9 cellular contexts compared by ENCODE assay signal in the genomic region with DNA sequence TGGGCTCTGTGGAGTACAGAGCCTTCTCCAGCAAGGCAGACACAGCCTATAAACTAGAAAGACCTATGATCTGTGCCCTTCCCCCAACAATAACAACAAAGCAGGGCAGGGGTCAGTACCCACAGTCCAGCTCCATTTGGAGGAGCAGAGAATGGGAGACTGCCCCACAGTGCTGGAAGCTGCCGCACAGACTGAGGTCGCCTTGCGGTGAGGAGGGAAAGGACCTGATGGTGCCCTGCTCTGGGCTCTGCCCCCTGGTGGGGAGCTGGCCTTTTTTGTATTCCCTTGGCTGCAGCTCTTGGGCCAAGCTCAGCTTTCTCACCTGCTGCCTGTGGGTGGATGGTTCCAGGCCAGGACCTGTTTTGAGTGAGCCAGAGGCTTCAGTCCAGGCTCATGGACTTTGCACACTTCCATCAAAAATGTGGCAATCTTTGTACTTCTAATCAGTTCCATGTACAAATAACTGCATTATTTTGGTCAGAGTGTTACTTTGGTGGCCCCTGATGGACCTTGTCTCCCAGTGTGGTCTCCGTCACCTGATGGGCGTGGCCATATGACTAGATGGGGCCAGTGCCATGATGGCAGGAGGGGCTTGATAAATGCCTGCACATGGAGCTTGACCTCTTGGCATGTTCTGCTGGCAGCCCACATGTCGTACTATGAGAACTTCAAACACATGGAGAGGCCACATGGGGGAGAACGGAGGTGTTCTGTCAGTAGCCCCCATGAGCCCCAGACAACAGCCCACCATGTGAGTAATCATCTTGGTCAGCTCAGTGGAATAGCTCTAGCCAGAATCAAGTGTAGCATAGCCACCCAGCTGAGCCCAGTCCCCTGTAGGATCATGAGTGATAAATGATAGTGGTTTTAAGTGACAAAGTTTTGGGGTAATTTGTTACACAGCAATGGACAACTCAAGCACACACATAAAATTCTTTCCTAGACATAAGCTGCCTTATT. TPM values are rescaled to one million over a fixed set of nuclear protein-coding genes. Genes with fewer than 3 reads are reported as not detected.
DNase-seq lines count a peak whose midpoint lies in the region; TF ChIP-seq lines count a peak whose summit lies in the region.
"Had no signal": no experiment of that assay in that cellular context is flagged by ENCODE, and none has a peak within 500 bp of the region (broad histone marks: within the 10 kb centered on the region; RNA-seq: fewer than 3 reads in every experiment).

No MANE protein-coding gene starts in this region.

- no peak for DNase-seq in AG09309 (ENCODE audit: low read depth)
- peak; percentile 88 for DNase-seq in GM19238 (ENCODE audit: insufficient read length, low spot score)
- DNase-seq in NCI-H510A (lab: John Stamatoyannopoulos, UW), result peak; percentile 34
- DNase-seq in activated CD8-positive, alpha-beta memory T cell treated with anti-CD3 and anti-CD28 coated beads for 1 hour (ENCODE audit: extremely low read depth in 1 of 2, low read depth in 1 of 2), result peak; percentile 14 to 31
- peak; percentile 77 for DNase-seq in endothelial cell (ENCODE audit: low spot score)
- DNase-seq in neural crest cell (ENCODE audit: low read depth, low spot score), result peak; percentile 52
- DNase-seq in tibial artery, result no peak
- DNase-seq in T1000 (lab: John Stamatoyannopoulos, UW), result no peak

- H3K27me3 Mint-ChIP-seq in endothelial cell (ENCODE audit: unreplicated experiment) (peaks cover 11% of the 10 kb centered on the region), neural crest cell (ENCODE audit: low read depth) (peaks cover 3% of the 10 kb centered on the region)

- peaks cover 0 to 24% (median 9%) of the 10 kb centered on the region in 4 donors for H3K4me1 ChIP-seq in tibial artery

- peaks cover 0 to 23% (median 11%) of the 10 kb centered on the region in 3 donors for H3K36me3 ChIP-seq in tibial artery
- H3K36me3 ChIP-seq: ovary had no signal

- H3K4me3 Mint-ChIP-seq in endothelial cell (ENCODE audit: unreplicated experiment) (no peak overlapping the region), neural crest cell (no peak overlapping the region)

- H3K4me3 ChIP-seq in AG09309 (ENCODE audit: control insufficient read depth, low read depth, low read length), result no peak overlapping the region
- H3K4me3 ChIP-seq in tibial artery, result no peak overlapping the region
- H3K4me3 ChIP-seq: ovary had no signal

- H3K9me3 ChIP-seq in tibial artery, result no peaks in the 10 kb centered on the region
- H3K9me3 ChIP-seq: ovary had no signal

- peaks cover 13% of the 10 kb centered on the region for H3K36me3 Mint-ChIP-seq in endothelial cell (ENCODE audit: low read depth, unreplicated experiment)
- H3K36me3 Mint-ChIP-seq in neural crest cell (ENCODE audit: low read depth), result no peaks in the 10 kb centered on the region

- H3K9me3 Mint-ChIP-seq in endothelial cell (ENCODE audit: unreplicated experiment) (no peaks in the 10 kb centered on the region), neural crest cell (no peaks in the 10 kb centered on the region)

- H3K27ac Mint-ChIP-seq in endothelial cell (ENCODE audit: unreplicated experiment), result peak overlapping the region; percentile 13
- no peak overlapping the region for H3K27ac Mint-ChIP-seq in neural crest cell (ENCODE audit: unreplicated experiment)

- H3K27me3 ChIP-seq in tibial artery, result no peaks in the 10 kb centered on the region
- H3K27me3 ChIP-seq: ovary had no signal

- TF ChIP-seq CTCF in AG09309 (IDR thresholded peaks at IDR 0.05; ENCODE audit: control insufficient read depth, insufficient read depth, low read depth, low read length, missing control alignments) (peak; percentile 56), endothelial cell (IDR thresholded peaks at IDR 0.05; ENCODE audit: unreplicated experiment) (peak; percentile 72), neural crest cell (conservative IDR thresholded peaks at IDR 0.05) (peak; percentile 68), tibial artery (IDR thresholded peaks at IDR 0.05) (peak; percentile 46 to 64)

- H3K4me1 Mint-ChIP-seq in endothelial cell (ENCODE audit: unreplicated experiment) (peaks cover 13% of the 10 kb centered on the region), neural crest cell (peaks cover 38% of the 10 kb centered on the region)

- H3K27ac ChIP-seq in tibial artery, result peak overlapping the region in 1 of 2 donors; percentile 32
- H3K27ac ChIP-seq: ovary had no signal

- intact Hi-C loops in tibial artery (cut with DNase I; ENCODE audit: low total_unique reads), result no loop called here

RNA-seq across cellular contexts. Expression of gene B9D1, which starts 24.2 kb away (rescaled TPM):
- total RNA-seq in endothelial cell (ENCODE audit: unreplicated experiment) (6.2 TPM), neural crest cell (15.4 and 17.9 TPM in 2 replicates)

RNA-seq across cellular contexts. Expression of gene MAPK7, which starts 40.0 kb away (rescaled TPM):
- total RNA-seq in endothelial cell (ENCODE audit: unreplicated experiment), result 48.5 TPM
- 39.3 and 39.5 TPM in 2 replicates for total RNA-seq in neural crest cell

RNA-seq across cellular contexts. Expression of gene MFAP4, which starts 48.7 kb away (rescaled TPM):
- total RNA-seq in endothelial cell (ENCODE audit: unreplicated experiment) (0.67 TPM), neural crest cell (0.26 and 0.43 TPM in 2 replicates)

Comparison
In these comparisons a context has a peak if more than half of its experiments do, and no peak if none do; other contexts are left out.
1. DNase-seq: peak in GM19238 (single experiment), NCI-H510A (single experiment), activated CD8-positive, alpha-beta memory T cell treated with anti-CD3 and anti-CD28 coated beads for 1 hour (2 of 2), endothelial cell (single experiment) and neural crest cell (single experiment); none in AG09309 (single experiment), tibial artery (0 of 2) and T1000 (single experiment).
2. Peak in every context shown above with its lines, with median percentiles within 50 percentile points of each other: CTCF ChIP-seq.